8 cellular contexts compared by ENCODE assay signal in genomic region chr18:57585846-57586242, GRCh38.
DNase-seq lines count a peak whose midpoint lies in the region; ATAC-seq and TF ChIP-seq lines count a peak whose summit lies in the region.

No MANE protein-coding gene starts in this region.

- peak; percentile 3 for ATAC-seq in GM21576 (IDR thresholded peaks at IDR 0.05; ENCODE audit: unreplicated experiment)
- ATAC-seq in HG03135 (IDR thresholded peaks at IDR 0.05; ENCODE audit: unreplicated experiment) = no peak

- H3K4me3 Mint-ChIP-seq in T-helper 2 cell treated with Interferon-gamma antibody and Interleukin-4, amounts not matched to agents 5 μg/mL and 100 μg/mL, for 36 hours = peak overlapping the region; percentile 87

- H3K36me3 Mint-ChIP-seq in T-helper 2 cell treated with Interferon-gamma antibody and Interleukin-4, amounts not matched to agents 5 μg/mL and 100 μg/mL, for 36 hours (ENCODE audit: low read depth) = no peaks in the 10 kb centered on the region

- H3K9me3 Mint-ChIP-seq in T-helper 2 cell treated with Interferon-gamma antibody and Interleukin-4, amounts not matched to agents 5 μg/mL and 100 μg/mL, for 36 hours = no peaks in the 10 kb centered on the region

- H3K27me3 Mint-ChIP-seq in T-helper 2 cell treated with Interferon-gamma antibody and Interleukin-4, amounts not matched to agents 5 μg/mL and 100 μg/mL, for 36 hours (ENCODE audit: low read depth) = no peaks in the 10 kb centered on the region

- H3K36me3 ChIP-seq in BLaER1 (no peaks in the 10 kb centered on the region), rectal smooth muscle tissue (ENCODE audit: control insufficient read depth, insufficient read depth, low read length) (no peaks in the 10 kb centered on the region)

- H3K4me3 ChIP-seq in BLaER1 = peak overlapping the region; percentile 86
- peak overlapping the region; percentile 75 for H3K4me3 ChIP-seq in fibroblast of mammary gland (ENCODE audit: control insufficient read depth, low read depth, low read length)
- peak overlapping the region; percentile 66 for H3K4me3 ChIP-seq in rectal smooth muscle tissue (ENCODE audit: low read length)

- no peaks in the 10 kb centered on the region for H4K20me1 ChIP-seq in BLaER1

- DNase-seq in T-helper 2 cell treated with Interferon-gamma antibody and Interleukin-4, amounts not matched to agents 5 μg/mL and 100 μg/mL, for 36 hours (ENCODE audit: low spot score) = no peak
- DNase-seq in fibroblast of mammary gland (ENCODE audit: low read depth) (no peak), DMS114 treated with DMSO at 0.1 percent for 48 hours (lab: John Stamatoyannopoulos, UW; ENCODE audit: unreplicated experiment) (no peak), DMS153 treated with DMSO at 0.1 percent for 48 hours (lab: John Stamatoyannopoulos, UW; ENCODE audit: unreplicated experiment) (no peak)

- peaks cover 23% of the 10 kb centered on the region for H3K4me1 Mint-ChIP-seq in T-helper 2 cell treated with Interferon-gamma antibody and Interleukin-4, amounts not matched to agents 5 μg/mL and 100 μg/mL, for 36 hours (ENCODE audit: low read depth)

- peak overlapping the region; percentile 92 for H3K4me2 ChIP-seq in BLaER1

- peak overlapping the region; percentile 70 for H3K27ac Mint-ChIP-seq in T-helper 2 cell treated with Interferon-gamma antibody and Interleukin-4, amounts not matched to agents 5 μg/mL and 100 μg/mL, for 36 hours

- H3K9ac ChIP-seq in BLaER1 (peak overlapping the region; percentile 84), rectal smooth muscle tissue (ENCODE audit: low read length) (peak overlapping the region; percentile 3)

- no peaks in the 10 kb centered on the region for H3K27me3 ChIP-seq in BLaER1
- no peaks in the 10 kb centered on the region for H3K27me3 ChIP-seq in rectal smooth muscle tissue (ENCODE audit: control insufficient read depth, insufficient read depth, low read length)

- TF ChIP-seq CTCF in fibroblast of mammary gland (conservative IDR thresholded peaks at IDR 0.05; ENCODE audit: control insufficient read depth, insufficient read depth, low read depth, low read length) = no peak

- H3K27ac ChIP-seq in BLaER1 (peak overlapping the region; percentile 76), rectal smooth muscle tissue (ENCODE audit: low read depth, low read length) (peak overlapping the region; percentile 82)

- H3K4me1 ChIP-seq in BLaER1 = peaks cover 18% of the 10 kb centered on the region
- no peaks in the 10 kb centered on the region for H3K4me1 ChIP-seq in rectal smooth muscle tissue (ENCODE audit: control insufficient read depth, insufficient read depth, low read length)

- no peaks in the 10 kb centered on the region for H3K9me3 ChIP-seq in BLaER1
